Comparison of ENCODE assay signal across 1 cellular context in genomic region chr2:203014456-203015199, GRCh38.
TF ChIP-seq lines count a peak whose summit lies in the region.

TSS of gene NBEAL1 (plus strand) at chr2:203014875. CDS start at chr2:203016385, 1,510 bp downstream.

TF ChIP-seq in HCT116, 20 proteins besides CTCF, POLR2A, EP300 and RAD21 (continued from another document):
- TF ChIP-seq YY1 (IDR thresholded peaks at IDR 0.05; ENCODE audit: extremely low read depth, insufficient replicate concordance, low read depth, low read length) (peak; percentile 51), SP1 (IDR thresholded peaks at IDR 0.05; ENCODE audit: low read depth) (peak; percentile 84)
